21 cellular contexts compared by ENCODE assay signal in genomic region chr6:16179063-16179462, GRCh38.
"Had no signal": no experiment of that assay in that cellular context is flagged by ENCODE, and none has a peak within 500 bp of the region (broad histone marks: within the 10 kb centered on the region; RNA-seq: fewer than 3 reads in every experiment).

No MANE protein-coding gene starts in this region.

- H3K9me3 ChIP-seq: pancreas, right lobe of liver, tibial artery, upper lobe of left lung, uterus had no signal

- H3K27me3 ChIP-seq: hepatocyte, neural progenitor cell, pancreas, right lobe of liver, tibial artery, upper lobe of left lung, uterus had no signal

- DNase-seq: endodermal cell; foreskin melanocyte; head of caudate nucleus; left colon; mesendoderm; naive B cell; nucleus accumbens; pancreas; retina; right lobe of liver; stimulated activated CD4-positive, alpha-beta T cell treated with anti-CD3 and anti-CD28 coated beads, Interleukin-4, amount 100 ng/mL, for 1 hour; stimulated activated CD8-positive, alpha-beta memory T cell treated with anti-CD3 and anti-CD28 coated beads, Interleukin-4, amount 100 ng/mL, for 48 hours; tibial artery; upper lobe of left lung; uterus had no signal

- H3K4me3 ChIP-seq: hepatocyte, neural progenitor cell, pancreas, right lobe of liver, tibial artery, upper lobe of left lung, uterus had no signal

- H3K27ac Mint-ChIP-seq: dendritic cell treated with granulocyte-macrophage colony-stimulating factor and Interleukin-4, amounts not matched to agents 40 ng/mL and 50 ng/mL, for 4 days; endodermal cell; progenitor cell of endocrine pancreas had no signal

- H3K4me3 Mint-ChIP-seq: dendritic cell treated with granulocyte-macrophage colony-stimulating factor and Interleukin-4, amounts not matched to agents 40 ng/mL and 50 ng/mL, for 4 days; endodermal cell; neural progenitor cell had no signal

- H3K27ac ChIP-seq: neural progenitor cell, pancreas, right lobe of liver, tibial artery, upper lobe of left lung, uterus had no signal

- H3K36me3 ChIP-seq: neural progenitor cell, pancreas, right lobe of liver, tibial artery, upper lobe of left lung, uterus had no signal

- H3K36me3 Mint-ChIP-seq: neural progenitor cell; stimulated activated effector memory CD8-positive, alpha-beta T cell treated with anti-CD3 and anti-CD28 coated beads, Interleukin-12 subunit alpha, Interleukin-12 subunit beta, amount 100 ng/mL, for 72 hours had no signal

- ATAC-seq: left colon, pancreas, right lobe of liver had no signal

- H3K4me1 ChIP-seq: pancreas, uterus had no signal

- H3K27me3 Mint-ChIP-seq: progenitor cell of endocrine pancreas; stimulated activated naive CD8-positive, alpha-beta T cell treated with anti-CD3 and anti-CD28 coated beads, Interleukin-15, Interleukin-2, amounts not matched to agents 100 ng/mL and 50 ng/mL, for 24 hours had no signal
